In genomic region chr18:5661179-5661578, GRCh38 we compare ENCODE assay signal across 23 cellular contexts.
DNase-seq lines count a peak whose midpoint lies in the region; ATAC-seq and TF ChIP-seq lines count a peak whose summit lies in the region.
"Had no signal": no experiment of that assay in that cellular context is flagged by ENCODE, and none has a peak within 500 bp of the region (broad histone marks: within the 10 kb centered on the region; RNA-seq: fewer than 3 reads in every experiment).

No MANE protein-coding gene starts in this region.

- no peak for TF ChIP-seq RAD21 in neural cell (conservative IDR thresholded peaks at IDR 0.05)

- no peaks in the 10 kb centered on the region for H4K20me1 ChIP-seq in neural cell (ENCODE audit: insufficient read depth)
- H4K20me1 ChIP-seq: BLaER1 treated with 17β-estradiol and CSF1 and Interleukin-3, amounts not matched to agents 10 nM and 100 nM had no signal

- TF ChIP-seq CTCF in cardiac muscle cell (IDR thresholded peaks at IDR 0.05; ENCODE audit: low read depth, low read length) (no peak), left lung (IDR thresholded peaks at IDR 0.05) (no peak), neural cell (IDR thresholded peaks at IDR 0.05; ENCODE audit: poor library complexity, severe bottlenecking) (no peak), coronary artery (IDR thresholded peaks at IDR 0.05) (no peak), Caco-2 (IDR thresholded peaks at IDR 0.05; ENCODE audit: insufficient read depth in 1 of 2, low read depth in 1 of 2, low read length in 1 of 2, severe bottlenecking in 1 of 2, unreplicated experiment in 1 of 2) (no peak)

- intact Hi-C loops in right cardiac atrium (cut with DNase I) (no loop called here), left lung (cut with DNase I) (no loop called here), Caco-2 (cut with micrococcal nuclease; ENCODE audit: unreplicated experiment) (no loop called here)

- no peak overlapping the region for H3K4me3 Mint-ChIP-seq in Caco-2 (ENCODE audit: unreplicated experiment)
- H3K4me3 Mint-ChIP-seq: CD14-positive monocyte; CD4-positive, alpha-beta T cell; CD8-positive, alpha-beta memory T cell; GM23338; H9 had no signal

- no peaks in the 10 kb centered on the region for H3F3A ChIP-seq in neural cell (ENCODE audit: insufficient read depth, low read length, poor library complexity, severe bottlenecking)

- H3K9me3 ChIP-seq in cardiac muscle cell (ENCODE audit: low read depth): no peaks in the 10 kb centered on the region
- no peaks in the 10 kb centered on the region for H3K9me3 ChIP-seq in right cardiac atrium (ENCODE audit: control insufficient read depth, low read length)
- no peaks in the 10 kb centered on the region for H3K9me3 ChIP-seq in left lung
- H3K9me3 ChIP-seq in neural cell (ENCODE audit: low read length): no peaks in the 10 kb centered on the region
- H3K9me3 ChIP-seq in Caco-2: no peaks in the 10 kb centered on the region
- H3K9me3 ChIP-seq: A549, BE2C had no signal

- no TSS peak for BruUV-seq in Caco-2 (replicated peaks; lab: Mats Ljungman, UMichigan)

- peaks cover 16% of the 10 kb centered on the region for H3K27me3 Mint-ChIP-seq in Caco-2 (ENCODE audit: insufficient read depth, unreplicated experiment)
- H3K27me3 Mint-ChIP-seq: CD8-positive, alpha-beta memory T cell had no signal

- H3K9me3 Mint-ChIP-seq in Caco-2 (ENCODE audit: unreplicated experiment): no peaks in the 10 kb centered on the region
- H3K9me3 Mint-ChIP-seq: CD4-positive, alpha-beta T cell; GM23338; H9 had no signal

- H3K36me3 Mint-ChIP-seq in Caco-2 (ENCODE audit: insufficient read depth, unreplicated experiment): no peaks in the 10 kb centered on the region
- H3K36me3 Mint-ChIP-seq: CD14-positive monocyte; CD8-positive, alpha-beta memory T cell had no signal

- peaks cover 11% of the 10 kb centered on the region for H3K4me1 ChIP-seq in cardiac muscle cell (ENCODE audit: low read depth)
- H3K4me1 ChIP-seq in right cardiac atrium (ENCODE audit: control insufficient read depth, insufficient read depth, low read length): no peaks in the 10 kb centered on the region
- peaks cover 0 to 3% of the 10 kb centered on the region in 2 donors for H3K4me1 ChIP-seq in left lung
- H3K4me1 ChIP-seq in Caco-2: no peaks in the 10 kb centered on the region
- H3K4me1 ChIP-seq: A549; BE2C; BLaER1 treated with 17β-estradiol and CSF1 and Interleukin-3, amounts not matched to agents 10 nM and 100 nM had no signal

- no peak overlapping the region for H3K27ac Mint-ChIP-seq in Caco-2 (ENCODE audit: unreplicated experiment)
- H3K27ac Mint-ChIP-seq: CD14-positive monocyte; CD4-positive, alpha-beta T cell; CD8-positive, alpha-beta memory T cell; GM23338; H9 had no signal

- H3K36me3 ChIP-seq in cardiac muscle cell: no peaks in the 10 kb centered on the region
- H3K36me3 ChIP-seq in left lung: no peaks in the 10 kb centered on the region
- H3K36me3 ChIP-seq in neural cell (ENCODE audit: insufficient read depth, low read length): no peaks in the 10 kb centered on the region
- no peaks in the 10 kb centered on the region for H3K36me3 ChIP-seq in Caco-2 (ENCODE audit: control insufficient read depth, insufficient read depth, low read length)
- H3K36me3 ChIP-seq: BE2C; BLaER1 treated with 17β-estradiol and CSF1 and Interleukin-3, amounts not matched to agents 10 nM and 100 nM had no signal

- peak; percentile 61 for TF ChIP-seq EP300 in neural cell (conservative IDR thresholded peaks at IDR 0.05; ENCODE audit: poor library complexity, severe bottlenecking)

- no peaks in the 10 kb centered on the region for H3K27me3 ChIP-seq in cardiac muscle cell
- H3K27me3 ChIP-seq in right cardiac atrium (ENCODE audit: control insufficient read depth, insufficient read depth): no peaks in the 10 kb centered on the region
- H3K27me3 ChIP-seq in left lung: no peaks in the 10 kb centered on the region
- no peaks in the 10 kb centered on the region for H3K27me3 ChIP-seq in neural cell (ENCODE audit: insufficient read depth, low read depth, low read length)
- H3K27me3 ChIP-seq in Caco-2 (replicated peaks; ENCODE audit: control insufficient read depth, insufficient read depth, low read length): no peaks in the 10 kb centered on the region
- H3K27me3 ChIP-seq: BE2C; BLaER1 treated with 17β-estradiol and CSF1 and Interleukin-3, amounts not matched to agents 10 nM and 100 nM had no signal

- H3K9ac ChIP-seq in neural cell (ENCODE audit: low read length): no peak overlapping the region
- H3K9ac ChIP-seq: BLaER1 treated with 17β-estradiol and CSF1 and Interleukin-3, amounts not matched to agents 10 nM and 100 nM had no signal

- H3K79me2 ChIP-seq in neural cell (replicated peaks; ENCODE audit: insufficient read depth, low read length): no peaks in the 10 kb centered on the region

- H3K4me1 Mint-ChIP-seq in Caco-2 (ENCODE audit: low read depth, unreplicated experiment): no peaks in the 10 kb centered on the region
- H3K4me1 Mint-ChIP-seq: CD14-positive monocyte; CD8-positive, alpha-beta memory T cell; GM23338; H9 had no signal

- H3K4me3 ChIP-seq in cardiac muscle cell (no peak overlapping the region), right cardiac atrium (ENCODE audit: low read length) (no peak overlapping the region), left lung (no peak overlapping the region), neural cell (ENCODE audit: low read length) (no peak overlapping the region), coronary artery (no peak overlapping the region), Caco-2 (ENCODE audit: low read depth, low read length) (no peak overlapping the region)
- H3K4me3 ChIP-seq: A549; BLaER1 treated with 17β-estradiol and CSF1 and Interleukin-3, amounts not matched to agents 10 nM and 100 nM; GM23338 had no signal

- WGBS in right cardiac atrium: 96% methylated on average over 1 of the region's 1 CpG

- no peak for ATAC-seq in right cardiac atrium
- peak; percentile 65 for ATAC-seq in left lung
- ATAC-seq: A549, GM23338, HCT116 had no signal

- H3K9me2 ChIP-seq in neural cell (ENCODE audit: insufficient read depth, low read length): no peaks in the 10 kb centered on the region

- peak overlapping the region; percentile 1 for H3K27ac ChIP-seq in cardiac muscle cell
- H3K27ac ChIP-seq in right cardiac atrium (ENCODE audit: low read length): no peak overlapping the region
- H3K27ac ChIP-seq in left lung: no peak overlapping the region
- peak overlapping the region; percentile 19 for H3K27ac ChIP-seq in neural cell (ENCODE audit: low read length)
- H3K27ac ChIP-seq in coronary artery: no peak overlapping the region
- H3K27ac ChIP-seq: A549; BLaER1 treated with 17β-estradiol and CSF1 and Interleukin-3, amounts not matched to agents 10 nM and 100 nM had no signal

- no peak overlapping the region for H2AFZ ChIP-seq in neural cell (ENCODE audit: low read depth, low read length)
- H2AFZ ChIP-seq: GM23338 had no signal

- H3K4me2 ChIP-seq in neural cell (ENCODE audit: low read length): no peak overlapping the region
- H3K4me2 ChIP-seq: A549; BLaER1 treated with 17β-estradiol and CSF1 and Interleukin-3, amounts not matched to agents 10 nM and 100 nM; GM23338 had no signal

- POLR2A ChIA-PET in Caco-2 (lab: Charles Lee): no interaction called here

- CTCF ChIA-PET in Caco-2 (lab: Charles Lee): no interaction called here

- DNase-seq in cardiac muscle cell (ENCODE audit: low read depth in 1 of 2, low spot score in 1 of 2) (peak in 1 of 2 donors; percentile 34), right cardiac atrium (no peak), left lung (no peak), NCI-H1048 (lab: John Stamatoyannopoulos, UW) (no peak), coronary artery (ENCODE audit: low spot score) (no peak), Caco-2 (no peak)
- DNase-seq: 8988T; ACHN; AML-193; BE2C; Calu3; CD4-positive, alpha-beta T cell; CD8-positive, alpha-beta memory T cell; DMS53; DMS79 treated with DMSO at 0.1 percent for 48 hours; GF-D8; H9 had no signal

TF ChIP-seq in neural cell, 6 proteins besides CTCF, POLR2A, EP300 and RAD21:
- TF ChIP-seq SMC3 (conservative IDR thresholded peaks at IDR 0.05; ENCODE audit: poor library complexity) (no peak), MXI1 (conservative IDR thresholded peaks at IDR 0.05; ENCODE audit: poor library complexity, severe bottlenecking) (no peak), POLR2AphosphoS5 (IDR thresholded peaks at IDR 0.05) (peak; percentile 50)
- TF ChIP-seq, protein P1, sequence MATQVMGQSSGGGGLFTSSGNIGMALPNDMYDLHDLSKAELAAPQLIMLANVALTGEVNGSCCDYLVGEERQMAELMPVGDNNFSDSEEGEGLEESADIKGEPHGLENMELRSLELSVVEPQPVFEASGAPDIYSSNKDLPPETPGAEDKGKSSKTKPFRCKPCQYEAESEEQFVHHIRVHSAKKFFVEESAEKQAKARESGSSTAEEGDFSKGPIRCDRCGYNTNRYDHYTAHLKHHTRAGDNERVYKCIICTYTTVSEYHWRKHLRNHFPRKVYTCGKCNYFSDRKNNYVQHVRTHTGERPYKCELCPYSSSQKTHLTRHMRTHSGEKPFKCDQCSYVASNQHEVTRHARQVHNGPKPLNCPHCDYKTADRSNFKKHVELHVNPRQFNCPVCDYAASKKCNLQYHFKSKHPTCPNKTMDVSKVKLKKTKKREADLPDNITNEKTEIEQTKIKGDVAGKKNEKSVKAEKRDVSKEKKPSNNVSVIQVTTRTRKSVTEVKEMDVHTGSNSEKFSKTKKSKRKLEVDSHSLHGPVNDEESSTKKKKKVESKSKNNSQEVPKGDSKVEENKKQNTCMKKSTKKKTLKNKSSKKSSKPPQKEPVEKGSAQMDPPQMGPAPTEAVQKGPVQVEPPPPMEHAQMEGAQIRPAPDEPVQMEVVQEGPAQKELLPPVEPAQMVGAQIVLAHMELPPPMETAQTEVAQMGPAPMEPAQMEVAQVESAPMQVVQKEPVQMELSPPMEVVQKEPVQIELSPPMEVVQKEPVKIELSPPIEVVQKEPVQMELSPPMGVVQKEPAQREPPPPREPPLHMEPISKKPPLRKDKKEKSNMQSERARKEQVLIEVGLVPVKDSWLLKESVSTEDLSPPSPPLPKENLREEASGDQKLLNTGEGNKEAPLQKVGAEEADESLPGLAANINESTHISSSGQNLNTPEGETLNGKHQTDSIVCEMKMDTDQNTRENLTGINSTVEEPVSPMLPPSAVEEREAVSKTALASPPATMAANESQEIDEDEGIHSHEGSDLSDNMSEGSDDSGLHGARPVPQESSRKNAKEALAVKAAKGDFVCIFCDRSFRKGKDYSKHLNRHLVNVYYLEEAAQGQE (IDR thresholded peaks at IDR 0.05; ENCODE audit: borderline replicate concordance): peak; percentile 60

Comparison
In these comparisons a context has a peak if more than half of its experiments do, and no peak if none do; other contexts are left out.
1. H3K27ac ChIP-seq: peak in cardiac muscle cell (single experiment) and neural cell (single experiment); none in right cardiac atrium (single experiment), left lung (0 of 2) and coronary artery (0 of 2).